ENCODE assay signal across 1 cellular context in genomic region chr20:44734938-44735337, GRCh38.
TF ChIP-seq lines count a peak whose summit lies in the region.

No MANE protein-coding gene starts in this region.

TF ChIP-seq in GM12878, 131 proteins besides CTCF, POLR2A, EP300 and RAD21:
- TF ChIP-seq ASH2L (IDR thresholded peaks at IDR 0.05; ENCODE audit: borderline replicate concordance, low read depth) = no peak
- TF ChIP-seq RAD51 (IDR thresholded peaks at IDR 0.05) = no peak
- TF ChIP-seq ZZZ3 (IDR thresholded peaks at IDR 0.05; ENCODE audit: control insufficient read depth, insufficient read length, low read depth) = no peak
- no peak for TF ChIP-seq PKNOX1 (IDR thresholded peaks at IDR 0.05)
- no peak for TF ChIP-seq ZBTB11 (CRISPR knock-in tag; IDR thresholded peaks at IDR 0.05)
- TF ChIP-seq JUND (IDR thresholded peaks at IDR 0.05; ENCODE audit: low read depth, low read length) = no peak
- TF ChIP-seq JUNB (IDR thresholded peaks at IDR 0.05) = no peak
- no peak for TF ChIP-seq PRDM15 (CRISPR knock-in tag; IDR thresholded peaks at IDR 0.05)
- no peak for TF ChIP-seq RBBP5 (conservative IDR thresholded peaks at IDR 0.05)
- no peak for TF ChIP-seq CEBPB (IDR thresholded peaks at IDR 0.05; ENCODE audit: borderline replicate concordance in 1 of 2, low read depth in 2 of 2, low read length in 2 of 2)
- no peak for TF ChIP-seq GABPA (IDR thresholded peaks at IDR 0.05; ENCODE audit: low read depth)
- TF ChIP-seq IRF3 (IDR thresholded peaks at IDR 0.05) = no peak
- no peak for TF ChIP-seq KLF5 (IDR thresholded peaks at IDR 0.05; ENCODE audit: partially characterized antibody)
- TF ChIP-seq CREB1 (IDR thresholded peaks at IDR 0.05; ENCODE audit: low read depth) = no peak
- TF ChIP-seq WRNIP1 (IDR thresholded peaks at IDR 0.05; ENCODE audit: borderline replicate concordance, low read depth, low read length) = no peak
- TF ChIP-seq NR2F1 (conservative IDR thresholded peaks at IDR 0.05) = no peak
- TF ChIP-seq ZBED1 (IDR thresholded peaks at IDR 0.05; ENCODE audit: borderline replicate concordance) = no peak
